ENCODE assay signal across 17 cellular contexts in the genomic region with DNA sequence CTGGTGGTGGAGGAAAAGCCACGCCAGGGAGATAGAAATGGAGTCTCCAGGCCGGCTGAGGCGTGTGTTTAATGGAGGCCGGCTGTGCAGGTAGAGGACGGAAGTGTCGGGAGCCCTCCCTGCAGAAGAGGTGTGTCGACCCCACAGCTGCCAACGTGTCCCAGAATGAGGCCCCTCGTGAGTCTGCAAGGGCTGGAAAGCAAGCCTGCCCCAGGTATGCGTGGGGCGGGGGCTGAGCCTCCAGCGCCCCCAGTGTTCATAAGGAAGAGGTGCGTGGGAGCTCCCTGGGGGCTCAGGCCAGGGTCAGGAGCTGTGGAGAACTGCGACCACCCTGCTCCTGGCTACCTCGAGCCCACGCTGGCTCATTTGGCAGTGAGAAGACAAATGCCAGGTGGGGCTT. TPM values are rescaled to one million over a fixed set of nuclear protein-coding genes. Genes with fewer than 3 reads are reported as not detected.
DNase-seq lines count a peak whose midpoint lies in the region; ATAC-seq and TF ChIP-seq lines count a peak whose summit lies in the region.
"Had no signal": no experiment of that assay in that cellular context is flagged by ENCODE, and none has a peak within 500 bp of the region (broad histone marks: within the 10 kb centered on the region; RNA-seq: fewer than 3 reads in every experiment).

No MANE protein-coding gene starts in this region.

- H3K9me3 ChIP-seq in CD4-positive, alpha-beta T cell (ENCODE audit: control insufficient read depth, low read length): no peaks in the 10 kb centered on the region
- H3K9me3 ChIP-seq in WERI-Rb-1 (ENCODE audit: severe bottlenecking): no peaks in the 10 kb centered on the region
- H3K9me3 ChIP-seq: lower lobe of right lung had no signal

- no peak overlapping the region for H3K4me3 Mint-ChIP-seq in CD4-positive, alpha-beta T cell
- no peak overlapping the region for H3K4me3 Mint-ChIP-seq in natural killer cell
- H3K4me3 Mint-ChIP-seq: activated naive CD8-positive, alpha-beta T cell treated with anti-CD3 and anti-CD28 coated beads for 36 hours; stimulated activated naive CD8-positive, alpha-beta T cell treated with anti-CD3 and anti-CD28 coated beads, Interleukin-15, Interleukin-2, amounts not matched to agents 100 ng/mL and 50 ng/mL, for 24 hours had no signal

- no peaks in the 10 kb centered on the region for H3K27me3 Mint-ChIP-seq in CD4-positive, alpha-beta T cell
- peaks cover 28 to 37% of the 10 kb centered on the region in 2 donors for H3K27me3 Mint-ChIP-seq in natural killer cell (ENCODE audit: low read depth in 2 of 2)
- H3K27me3 Mint-ChIP-seq: activated naive CD8-positive, alpha-beta T cell treated with anti-CD3 and anti-CD28 coated beads for 36 hours had no signal

- H3K27me3 ChIP-seq in CD4-positive, alpha-beta T cell (ENCODE audit: control insufficient read depth, insufficient read depth, low read length): no peaks in the 10 kb centered on the region
- no peaks in the 10 kb centered on the region for H3K27me3 ChIP-seq in WERI-Rb-1 (ENCODE audit: insufficient read depth, low read depth, severe bottlenecking)
- H3K27me3 ChIP-seq in kidney epithelial cell (ENCODE audit: control insufficient read depth, insufficient read depth, low read length): peaks cover 30% of the 10 kb centered on the region

- DNase-seq in CD4-positive, alpha-beta T cell: no peak
- DNase-seq in WERI-Rb-1: peak; percentile 48
- no peak for DNase-seq in kidney epithelial cell (ENCODE audit: low read depth)
- no peak for DNase-seq in HUDEP-2 (lab: John Stamatoyannopoulos, UW; ENCODE audit: unreplicated experiment in 76 of 76)
- no peak for DNase-seq in activated CD8-positive, alpha-beta memory T cell treated with anti-CD3 and anti-CD28 coated beads, Interleukin-2, amount 50 U/mL, for 48 hours
- no peak for DNase-seq in natural killer cell
- DNase-seq: activated naive CD8-positive, alpha-beta T cell treated with anti-CD3 and anti-CD28 coated beads for 36 hours; activated T-cell treated with anti-CD3 and anti-CD28 coated beads for 4 hours; HCEC 1CT; hippocampal formation; NCI-H1092 treated with DMSO at 0.1 percent for 48 hours; PC-9 had no signal

- ATAC-seq in CD4-positive, alpha-beta T cell (ENCODE audit: poor library complexity): no peak
- ATAC-seq in natural killer cell (no peak), HG02610 (IDR thresholded peaks at IDR 0.05; ENCODE audit: unreplicated experiment) (no peak)
- ATAC-seq: lower lobe of right lung had no signal

- H3K36me3 Mint-ChIP-seq in CD4-positive, alpha-beta T cell (ENCODE audit: low read depth): no peaks in the 10 kb centered on the region
- H3K36me3 Mint-ChIP-seq in natural killer cell: no peaks in the 10 kb centered on the region
- H3K36me3 Mint-ChIP-seq: CD4-positive, CD25-positive, alpha-beta regulatory T cell had no signal

- no peak overlapping the region for H3K27ac ChIP-seq in CD4-positive, alpha-beta T cell (ENCODE audit: low read depth, low read length)
- H3K27ac ChIP-seq in WERI-Rb-1: peak overlapping the region; percentile 89
- H3K27ac ChIP-seq: lower lobe of right lung, PC-9 had no signal

- no peaks in the 10 kb centered on the region for H3K9me3 Mint-ChIP-seq in CD4-positive, alpha-beta T cell
- peaks cover 0 to 2% of the 10 kb centered on the region in 2 donors for H3K9me3 Mint-ChIP-seq in natural killer cell
- H3K9me3 Mint-ChIP-seq: activated naive CD8-positive, alpha-beta T cell treated with anti-CD3 and anti-CD28 coated beads for 36 hours; stimulated activated naive CD8-positive, alpha-beta T cell treated with anti-CD3 and anti-CD28 coated beads, Interleukin-15, Interleukin-2, amounts not matched to agents 100 ng/mL and 50 ng/mL, for 24 hours had no signal

- H3K27ac Mint-ChIP-seq in CD4-positive, alpha-beta T cell: no peak overlapping the region
- H3K27ac Mint-ChIP-seq in natural killer cell: no peak overlapping the region
- H3K27ac Mint-ChIP-seq: activated naive CD8-positive, alpha-beta T cell treated with anti-CD3 and anti-CD28 coated beads for 36 hours; stimulated activated naive CD8-positive, alpha-beta T cell treated with anti-CD3 and anti-CD28 coated beads, Interleukin-15, Interleukin-2, amounts not matched to agents 100 ng/mL and 50 ng/mL, for 24 hours had no signal

- POLR2A ChIA-PET in CD4-positive, alpha-beta T cell (lab: Charles Lee): interaction anchor here (1.0 kb wide), 1 partner anchor 103 kb away, joined by 3 read pairs; no protein-coding TSS in a partner anchor

- H3K36me3 ChIP-seq in WERI-Rb-1: no peaks in the 10 kb centered on the region
- H3K36me3 ChIP-seq in kidney epithelial cell (ENCODE audit: control insufficient read depth, insufficient read depth, low read length): no peaks in the 10 kb centered on the region
- H3K36me3 ChIP-seq: lower lobe of right lung had no signal

- intact Hi-C loops in CD4-positive, alpha-beta T cell (cut with DNase I, micrococcal nuclease): loop anchor here in 1 of 2 experiments (5.0 kb wide), 1 partner anchor 64 kb away; no protein-coding TSS in a partner anchor
- intact Hi-C loops in natural killer cell (cut with micrococcal nuclease): no loop called here

- TF ChIP-seq CTCF in CD4-positive, alpha-beta T cell (IDR thresholded peaks at IDR 0.05): peak; percentile 13
- TF ChIP-seq CTCF in GM12874 (IDR thresholded peaks at IDR 0.05; ENCODE audit: insufficient read depth, low read depth, low read length) (peak; percentile 45), WERI-Rb-1 (IDR thresholded peaks at IDR 0.05; ENCODE audit: low read depth, low read length) (peak; percentile 80), kidney epithelial cell (IDR thresholded peaks at IDR 0.05; ENCODE audit: insufficient read depth, low read length, poor library complexity, severe bottlenecking) (peak; percentile 47), natural killer cell (IDR thresholded peaks at IDR 0.05) (no peak)

- H3K4me1 Mint-ChIP-seq in CD4-positive, alpha-beta T cell (ENCODE audit: low read depth): peaks cover 67% of the 10 kb centered on the region
- H3K4me1 Mint-ChIP-seq in natural killer cell: peaks cover 22 to 38% of the 10 kb centered on the region in 2 donors

- CTCF ChIA-PET in CD4-positive, alpha-beta T cell (lab: Charles Lee): interaction anchor here (0.6 kb wide), 1 partner anchor 21 kb away, joined by 3 read pairs; no protein-coding TSS in a partner anchor

- H3K4me3 ChIP-seq in WERI-Rb-1 (ENCODE audit: low read depth, low read length): no peak overlapping the region
- no peak overlapping the region for H3K4me3 ChIP-seq in kidney epithelial cell (ENCODE audit: low read depth, low read length)
- H3K4me3 ChIP-seq: lower lobe of right lung, PC-9 had no signal

RNA-seq across cellular contexts. Expression of a gene that starts 38.0 kb away (rescaled TPM):
- 10 to 100 TPM; 13.5 to 15.3 TPM for total RNA-seq in CD4-positive, alpha-beta T cell
- 24.6 and 28.0 TPM in 2 replicates for total RNA-seq in kidney epithelial cell
- 1 to 10 TPM; 2.1 to 3.8 (median 2.4) TPM for total RNA-seq in natural killer cell
- total RNA-seq: PC-9 had no signal
